Comparison of ENCODE assay signal across 28 cellular contexts in genomic region chr2:234739061-234739460, GRCh38.
"Had no signal": no experiment of that assay in that cellular context is flagged by ENCODE, and none has a peak within 500 bp of the region (broad histone marks: within the 10 kb centered on the region; RNA-seq: fewer than 3 reads in every experiment).

No MANE protein-coding gene starts in this region.

- H3K36me3 ChIP-seq: ascending aorta, cardiac muscle cell had no signal

- H3K27me3 ChIP-seq: ascending aorta, cardiac muscle cell had no signal

- ATAC-seq: activated CD8-positive, alpha-beta T cell treated with anti-CD3 and anti-CD28 coated beads for 36 hours; activated naive CD8-positive, alpha-beta T cell treated with anti-CD3 and anti-CD28 coated beads, Interleukin-2, amount 50 U/mL, for 24 hours had no signal

- H3K4me3 ChIP-seq: ascending aorta, cardiac muscle cell had no signal

- H3K27ac ChIP-seq: ascending aorta, cardiac muscle cell, VCaP had no signal

- DNase-seq: activated B cell treated with CpG ODN at 0.5 μM for 24 hours; activated CD4-positive, alpha-beta memory T cell treated with anti-CD3 and anti-CD28 coated beads for 36 hours; activated CD4-positive, alpha-beta T cell treated with anti-CD3 and anti-CD28 coated beads for 4 hours; activated CD4-positive, alpha-beta T cell treated with anti-CD3 and anti-CD28 coated beads, Interleukin-2, amount 10 ng/mL, durations not matched to agents 24 days and 14 days; activated CD4-positive, alpha-beta T cell treated with anti-CD3 and anti-CD28 coated beads, Interleukin-2, amount 50 U/mL, for 1 hour; activated CD4-positive, alpha-beta T cell treated with anti-CD3 and anti-CD28 coated beads, Interleukin-2, amount 50 U/mL, for 4 hours; activated CD4-positive, CD25-positive, alpha-beta regulatory T cell treated with anti-CD3 and anti-CD28 coated beads, Interleukin-2, amount 50 U/mL, for 72 hours; activated CD8-positive, alpha-beta memory T cell treated with anti-CD3 and anti-CD28 coated beads, Interleukin-2, amount 50 U/mL, for 4 hours; activated CD8-positive, alpha-beta T cell treated with anti-CD3 and anti-CD28 coated beads for 36 hours; activated effector memory CD4-positive, alpha-beta T cell treated with Interleukin-2 at 50 U/mL for 16 hours; activated gamma-delta T cell; activated naive CD4-positive, alpha-beta T cell treated with anti-CD3 and anti-CD28 coated beads, Interleukin-2, amount 10 ng/mL, durations not matched to agents 7 days and 5 days; activated naive CD4-positive, alpha-beta T cell treated with Interleukin-2 at 50 U/mL for 16 hours; activated naive CD8-positive, alpha-beta T cell treated with anti-CD3 and anti-CD28 coated beads, Interleukin-2, amount 10 ng/mL, durations not matched to agents 7 days and 5 days; activated naive CD8-positive, alpha-beta T cell treated with anti-CD3 and anti-CD28 coated beads, Interleukin-2, amount 50 U/mL, for 24 hours; activated T-cell treated with anti-CD3 and anti-CD28 coated beads for 4 hours; activated T-cell treated with anti-CD3 and anti-CD28 coated beads, Interleukin-2, amount 50 U/mL, for 24 hours; activated T-cell treated with anti-CD3 and anti-CD28 coated beads, Interleukin-2, amount 50 U/mL, for 48 hours; amygdala; anterior cingulate cortex; caudate nucleus; cerebellar nuclear complex; T-helper 1 cell; T-helper 2 cell; T-helper 9 cell had no signal

- H3K4me1 ChIP-seq: ascending aorta had no signal
